8 cellular contexts compared by ENCODE assay signal in genomic region chr5:34929150-34929719, GRCh38. TPM values are rescaled to one million over a fixed set of nuclear protein-coding genes. Genes with fewer than 3 reads are reported as not detected.
DNase-seq lines count a peak whose midpoint lies in the region; ATAC-seq and TF ChIP-seq lines count a peak whose summit lies in the region.

TSS of gene DNAJC21 (plus strand) at chr5:34929559. CDS start at chr5:34929820, 261 bp downstream.

- H3K9me3 ChIP-seq in gastroesophageal sphincter, result no peaks in the 10 kb centered on the region

- no peak for TF ChIP-seq CTCF in gastroesophageal sphincter (IDR thresholded peaks at IDR 0.05)

- H3K27ac ChIP-seq in gastroesophageal sphincter (peak within 1 kb of the TSS; percentile 82 to 98 (median 96)), substantia nigra (ENCODE audit: low read depth, low read length, poor library complexity, severe bottlenecking) (peak within 1 kb of the TSS; percentile 73)

- 1% methylated on average over 18 of the region's 62 CpGs; no CpG with 5 or more reads in 1 of the 2 donors for WGBS in gastroesophageal sphincter (ENCODE audit: low coverage in 1 of 2), 2 donors

- no peak for TF ChIP-seq EP300 in gastroesophageal sphincter (IDR thresholded peaks at IDR 0.05)

- peaks cover 8 to 34% (median 9%) of the 10 kb centered on the region in 3 donors for H3K4me1 ChIP-seq in gastroesophageal sphincter

- H3K36me3 ChIP-seq in gastroesophageal sphincter, result peaks cover 0 to 35% of the 10 kb centered on the region in 2 donors

- DNase-seq in GM04504 (ENCODE audit: low read depth) (peak; percentile 93), NCI-H1092 treated with DMSO at 0.1 percent for 48 hours (lab: John Stamatoyannopoulos, UW) (peak; percentile 98), non-pigmented ciliary epithelial cell (ENCODE audit: low read depth) (peak; percentile 72), substantia nigra (lab: John Stamatoyannopoulos, UW) (peak; percentile 70 to 99 (median 97))
- peak; percentile 98 for DNase-seq in activated naive CD4-positive, alpha-beta T cell treated with anti-CD3 and anti-CD28 coated beads, Interleukin-2, amount 50 U/mL, for 16 hours

- H3K4me3 ChIP-seq in gastroesophageal sphincter, result peak within 1 kb of the TSS; percentile 60 to 90

- TF ChIP-seq POLR2A in gastroesophageal sphincter (IDR thresholded peaks at IDR 0.05), result no peak

- H3K27me3 ChIP-seq in gastroesophageal sphincter, result no peaks in the 10 kb centered on the region

- ATAC-seq in HG02623 (IDR thresholded peaks at IDR 0.05; ENCODE audit: unreplicated experiment) (peak; percentile 84), SK-N-SH treated with all-trans-retinoic acid at 6 μM for 48 hours (peak; percentile 94), gastroesophageal sphincter (peak; percentile 97)

TF ChIP-seq in SK-N-SH treated with all-trans-retinoic acid at 6 μM for 48 hours, 23 proteins besides CTCF, POLR2A, EP300 and RAD21:
- TF ChIP-seq TSHZ2 (CRISPR knock-in tag; IDR thresholded peaks at IDR 0.05), result no peak
- no peak for TF ChIP-seq TCF4 (CRISPR knock-in tag; IDR thresholded peaks at IDR 0.05; ENCODE audit: borderline replicate concordance)
- TF ChIP-seq SNAI2 (CRISPR knock-in tag; IDR thresholded peaks at IDR 0.05), result no peak
- TF ChIP-seq PPARA (CRISPR knock-in tag; IDR thresholded peaks at IDR 0.05; ENCODE audit: borderline replicate concordance), result no peak
- TF ChIP-seq ESRRG (CRISPR knock-in tag; IDR thresholded peaks at IDR 0.05), result no peak
- no peak for TF ChIP-seq CSDC2 (CRISPR knock-in tag; IDR thresholded peaks at IDR 0.05)
- no peak for TF ChIP-seq POU6F1 (CRISPR knock-in tag; IDR thresholded peaks at IDR 0.05; ENCODE audit: borderline replicate concordance, low read depth)
- TF ChIP-seq ZNF70 (CRISPR knock-in tag; IDR thresholded peaks at IDR 0.05), result no peak
- TF ChIP-seq GLIS3 (CRISPR knock-in tag; IDR thresholded peaks at IDR 0.05), result no peak
- no peak for TF ChIP-seq ZFP3 (CRISPR knock-in tag; IDR thresholded peaks at IDR 0.05)
- no peak for TF ChIP-seq ZNF8 (CRISPR knock-in tag; IDR thresholded peaks at IDR 0.05)
- no peak for TF ChIP-seq BACH2 (CRISPR knock-in tag; IDR thresholded peaks at IDR 0.05; ENCODE audit: borderline replicate concordance)
- TF ChIP-seq RARB (CRISPR knock-in tag; IDR thresholded peaks at IDR 0.05), result no peak
- TF ChIP-seq TOX (CRISPR knock-in tag; IDR thresholded peaks at IDR 0.05; ENCODE audit: borderline replicate concordance), result no peak
- TF ChIP-seq PATZ1 (CRISPR knock-in tag; IDR thresholded peaks at IDR 0.05; ENCODE audit: borderline replicate concordance), result no peak
- TF ChIP-seq CREB5 (CRISPR knock-in tag; IDR thresholded peaks at IDR 0.05; ENCODE audit: low read depth), result no peak
- TF ChIP-seq ISL1 (CRISPR knock-in tag; IDR thresholded peaks at IDR 0.05), result no peak
- TF ChIP-seq ZNF565 (CRISPR knock-in tag; conservative IDR thresholded peaks at IDR 0.05; ENCODE audit: low read depth), result no peak
- no peak for TF ChIP-seq ARNTL (CRISPR knock-in tag; IDR thresholded peaks at IDR 0.05; ENCODE audit: borderline replicate concordance, low read depth)

RNA-seq across cellular contexts. Expression of gene DNAJC21, which starts in this region (rescaled TPM):
- total RNA-seq in gastroesophageal sphincter, result 10 to 100 TPM; 46.8 to 99.8 (median 70.3) TPM

Comparison
In these comparisons a context has a peak if more than half of its experiments do, and no peak if none do; other contexts are left out.
1. Peak in every context shown above with its lines: DNase-seq, ATAC-seq, H3K4me3 ChIP-seq and H3K27ac ChIP-seq.